Comparison of ENCODE assay signal across 19 cellular contexts in the genomic region with DNA sequence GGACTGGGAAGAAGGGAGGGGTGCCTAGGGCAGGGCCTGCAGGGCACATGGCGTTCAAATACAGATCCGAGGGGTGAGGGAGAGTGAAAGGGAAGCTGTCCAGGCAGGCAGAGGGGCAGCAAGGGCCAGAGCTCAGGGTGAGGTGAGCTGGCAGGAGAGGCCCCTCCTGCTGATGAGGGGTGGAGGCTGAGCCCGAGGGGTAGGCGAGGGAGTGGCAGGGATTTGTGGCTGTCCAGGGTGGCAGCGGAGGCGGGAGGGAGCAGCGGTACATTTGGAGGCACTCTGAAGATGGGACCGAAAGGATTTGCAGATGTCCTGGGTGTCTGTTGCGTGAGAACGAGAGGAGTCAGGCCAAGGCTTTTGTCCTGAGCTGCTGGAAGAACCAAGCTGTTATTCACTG. TPM values are rescaled to one million over a fixed set of nuclear protein-coding genes. Genes with fewer than 3 reads are reported as not detected.
DNase-seq lines count a peak whose midpoint lies in the region; ATAC-seq and TF ChIP-seq lines count a peak whose summit lies in the region.
"Had no signal": no experiment of that assay in that cellular context is flagged by ENCODE, and none has a peak within 500 bp of the region (broad histone marks: within the 10 kb centered on the region; RNA-seq: fewer than 3 reads in every experiment).

No MANE protein-coding gene starts in this region.

- 0 out of 2 replicates have a peak, but pooled peaks cover 2% of the 10 kb centered on the region for H3K4me1 Mint-ChIP-seq in WTC11
- H3K4me1 Mint-ChIP-seq: CD14-positive monocyte had no signal

- H3K4me1 ChIP-seq in HEK293 (ENCODE audit: control insufficient read depth, insufficient read depth, low read length) (peaks cover 14% of the 10 kb centered on the region), mesenchymal stem cell (ENCODE audit: control insufficient read depth, insufficient read depth, low read depth, low read length) (peaks cover 50% of the 10 kb centered on the region), spleen (no peaks in the 10 kb centered on the region)

- no peaks in the 10 kb centered on the region for H3K36me3 Mint-ChIP-seq in WTC11
- H3K36me3 Mint-ChIP-seq: CD14-positive monocyte had no signal

- TF ChIP-seq CTCF in HEK293 (tag by site-specific recombination; IDR thresholded peaks at IDR 0.05) (no peak), WTC11 (IDR thresholded peaks at IDR 0.05) (no peak), spleen (IDR thresholded peaks at IDR 0.05 in 8 of 11, conservative IDR thresholded peaks at IDR 0.05 in 3 of 11) (no peak)

- H3K4me3 ChIP-seq in HEK293 (ENCODE audit: low read depth, low read length) (no peak overlapping the region), mesenchymal stem cell (ENCODE audit: insufficient read depth in 1 of 2, low read depth in 1 of 2, low read length in 2 of 2) (no peak overlapping the region), spleen (no peak overlapping the region)

- DNase-seq in WTC11 (ENCODE audit: low spot score): no peak
- no peak for DNase-seq in mesenchymal stem cell
- peak; percentile 51 for DNase-seq in spleen
- DNase-seq in T-helper 2 cell: no peak
- DNase-seq in KBM-7: no peak
- DNase-seq: COR-L47, DMS153, EL, NCI-H1417 treated with DMSO at 0.1 percent for 48 hours, NCI-H2029, NCI-H2171 treated with DMSO at 0.1 percent for 48 hours, NCI-H446 treated with DMSO at 0.1 percent for 48 hours, PC-3 had no signal

- POLR2A ChIA-PET in HEK293 (lab: Yijun Ruan, JAX): no interaction called here
- POLR2A ChIA-PET in WTC11 (lab: Charles Lee): no interaction called here

- no peak overlapping the region for H2BK5ac ChIP-seq in mesenchymal stem cell (ENCODE audit: low read depth, low read length, poor library complexity, severe bottlenecking)

- intact Hi-C loops in spleen (cut with DNase I; ENCODE audit: low total_unique reads): no loop called here

- no peak overlapping the region for H3K4me3 Mint-ChIP-seq in WTC11
- H3K4me3 Mint-ChIP-seq: CD14-positive monocyte had no signal

- no peak overlapping the region for H2BK15ac ChIP-seq in mesenchymal stem cell (ENCODE audit: low read depth, poor library complexity, severe bottlenecking)

- no peak overlapping the region for H3K4me2 ChIP-seq in mesenchymal stem cell (ENCODE audit: low read length, poor library complexity, severe bottlenecking)

- H3K27me3 Mint-ChIP-seq in WTC11 (ENCODE audit: low read depth): no peaks in the 10 kb centered on the region; the same call in 1 of the 2 replicates

- 89% methylated on average over 10 of the region's 10 CpGs for WGBS in mesenchymal stem cell
- 85 to 90% (median 86%) methylated on average over 10 of the region's 10 CpGs for WGBS in spleen, 5 donors

- H3K27ac ChIP-seq in HEK293 (ENCODE audit: extremely low read depth, low read depth, low read length) (no peak overlapping the region; the same call in 1 of the 2 replicates), mesenchymal stem cell (ENCODE audit: low read length, poor library complexity, severe bottlenecking) (peak overlapping the region; percentile 1), spleen (no peak overlapping the region)
- H3K27ac ChIP-seq: HL-60 had no signal

- in situ Hi-C loops in KBM-7 (cut with MboI; ENCODE audit: low pct_unique_long_range_greater_than_20kb, low sequenced_read_pairs): no loop called here

- H2BK120ac ChIP-seq in mesenchymal stem cell (ENCODE audit: low read depth, low read length): no peak overlapping the region

- H3K27me3 ChIP-seq in mesenchymal stem cell (ENCODE audit: control insufficient read depth in 1 of 2, insufficient read depth in 1 of 2, low read length in 2 of 2) (peaks cover 0 to 22% of the 10 kb centered on the region in 2 experiments), spleen (replicated peaks in 1 of 7) (no peaks in the 10 kb centered on the region)

- H3K36me3 ChIP-seq in HEK293 (ENCODE audit: control insufficient read depth in 2 of 2, insufficient read depth in 1 of 2, low read length in 2 of 2) (no peaks in the 10 kb centered on the region), mesenchymal stem cell (ENCODE audit: control insufficient read depth in 1 of 2, insufficient read depth in 2 of 2, low read depth in 1 of 2, low read length in 2 of 2) (no peaks in the 10 kb centered on the region), spleen (no peaks in the 10 kb centered on the region)

- CTCF ChIA-PET in HEK293 (lab: Yijun Ruan, JAX): interaction anchor here (1.5 to 2.4 kb wide), 2 partner anchors 14 to 58 kb away, joined by 4 to 13 read pairs; no protein-coding TSS in a partner anchor
- CTCF ChIA-PET in WTC11 (lab: Charles Lee): interaction anchor here (0.6 to 5.2 kb wide), 6 partner anchors 9 to 99 kb away, joined by 3 to 28 read pairs (median 4); no protein-coding TSS in a partner anchor

- peaks cover 3% of the 10 kb centered on the region for H3K9me3 Mint-ChIP-seq in WTC11

- no peak overlapping the region for H3K9ac ChIP-seq in mesenchymal stem cell (ENCODE audit: low read length)

- no peak overlapping the region for H2AFZ ChIP-seq in mesenchymal stem cell (ENCODE audit: low read depth, low read length)

- no peak overlapping the region for H2BK12ac ChIP-seq in mesenchymal stem cell (ENCODE audit: low read length in 2 of 2)

- no peak for TF ChIP-seq POLR2A in spleen (IDR thresholded peaks at IDR 0.05)

- peak overlapping the region; percentile 10; the same call in 1 of the 2 replicates for H3K27ac Mint-ChIP-seq in WTC11
- H3K27ac Mint-ChIP-seq: CD14-positive monocyte had no signal

- no peak for ATAC-seq in WTC11
- no peak for ATAC-seq in GM19463 (IDR thresholded peaks at IDR 0.05; ENCODE audit: unreplicated experiment)
- no peak for ATAC-seq in GM19351 (IDR thresholded peaks at IDR 0.05; ENCODE audit: unreplicated experiment)
- ATAC-seq: PC-3 had no signal

- no peaks in the 10 kb centered on the region for H3K9me3 ChIP-seq in HEK293 (ENCODE audit: control insufficient read depth, insufficient read depth, low read depth, low read length)
- no peaks in the 10 kb centered on the region for H3K9me3 ChIP-seq in mesenchymal stem cell (ENCODE audit: control insufficient read depth, low read length)
- no peaks in the 10 kb centered on the region for H3K9me3 ChIP-seq in spleen

- H3K4ac ChIP-seq in mesenchymal stem cell (ENCODE audit: low read depth in 1 of 2, low read length in 2 of 2): no peak overlapping the region

- no peak overlapping the region for H4K91ac ChIP-seq in mesenchymal stem cell (ENCODE audit: low read length)

- H3K14ac ChIP-seq in mesenchymal stem cell (ENCODE audit: low read length in 2 of 2): no peak overlapping the region

- no peak overlapping the region for H4K8ac ChIP-seq in mesenchymal stem cell (ENCODE audit: low read length)

- no peak overlapping the region for H3K18ac ChIP-seq in mesenchymal stem cell (ENCODE audit: low read depth in 1 of 2, low read length in 2 of 2)

- H2AK5ac ChIP-seq in mesenchymal stem cell (ENCODE audit: low read length, severe bottlenecking): peak overlapping the region; percentile 65

- H3K79me1 ChIP-seq in mesenchymal stem cell (replicated peaks; ENCODE audit: low read length, poor library complexity, severe bottlenecking): no peaks in the 10 kb centered on the region

- H3K23ac ChIP-seq in mesenchymal stem cell (ENCODE audit: low read length in 2 of 2): no peak overlapping the region

TF ChIP-seq in HEK293, 187 proteins besides CTCF, POLR2A, EP300 and RAD21 (continues in another document):
- peak; percentile 83 for TF ChIP-seq KLF1 (tag by site-specific recombination; IDR thresholded peaks at IDR 0.05)
- no peak for TF ChIP-seq ZNF366 (tag by site-specific recombination; conservative IDR thresholded peaks at IDR 0.05)
- peak; percentile 23; the same call in 1 of the 2 replicates for TF ChIP-seq ZBTB20 (tag by site-specific recombination; IDR thresholded peaks at IDR 0.05)
- TF ChIP-seq ZNF677 (tag by site-specific recombination; IDR thresholded peaks at IDR 0.05): no peak
- no peak for TF ChIP-seq ZXDB (tag by site-specific recombination; IDR thresholded peaks at IDR 0.05)
- TF ChIP-seq ZNF335 (tag by site-specific recombination; conservative IDR thresholded peaks at IDR 0.05): peak; percentile 76
- no peak for TF ChIP-seq ZFP41 (tag by site-specific recombination; IDR thresholded peaks at IDR 0.05; ENCODE audit: borderline replicate concordance)

TF ChIP-seq in WTC11, 78 proteins besides CTCF, POLR2A, EP300 and RAD21 (continues in another document):
- no peak for TF ChIP-seq OVOL2 (CRISPR knock-in tag; IDR thresholded peaks at IDR 0.05; ENCODE audit: borderline replicate concordance)
- no peak for TF ChIP-seq ZNF121 (CRISPR knock-in tag; IDR thresholded peaks at IDR 0.05)
- no peak for TF ChIP-seq ESRRA (CRISPR knock-in tag; IDR thresholded peaks at IDR 0.05; ENCODE audit: borderline replicate concordance)
- TF ChIP-seq TCF7 (CRISPR knock-in tag; IDR thresholded peaks at IDR 0.05; ENCODE audit: low read depth): no peak
- TF ChIP-seq NR1H2 (CRISPR knock-in tag; IDR thresholded peaks at IDR 0.05): no peak
- TF ChIP-seq, protein P1, sequence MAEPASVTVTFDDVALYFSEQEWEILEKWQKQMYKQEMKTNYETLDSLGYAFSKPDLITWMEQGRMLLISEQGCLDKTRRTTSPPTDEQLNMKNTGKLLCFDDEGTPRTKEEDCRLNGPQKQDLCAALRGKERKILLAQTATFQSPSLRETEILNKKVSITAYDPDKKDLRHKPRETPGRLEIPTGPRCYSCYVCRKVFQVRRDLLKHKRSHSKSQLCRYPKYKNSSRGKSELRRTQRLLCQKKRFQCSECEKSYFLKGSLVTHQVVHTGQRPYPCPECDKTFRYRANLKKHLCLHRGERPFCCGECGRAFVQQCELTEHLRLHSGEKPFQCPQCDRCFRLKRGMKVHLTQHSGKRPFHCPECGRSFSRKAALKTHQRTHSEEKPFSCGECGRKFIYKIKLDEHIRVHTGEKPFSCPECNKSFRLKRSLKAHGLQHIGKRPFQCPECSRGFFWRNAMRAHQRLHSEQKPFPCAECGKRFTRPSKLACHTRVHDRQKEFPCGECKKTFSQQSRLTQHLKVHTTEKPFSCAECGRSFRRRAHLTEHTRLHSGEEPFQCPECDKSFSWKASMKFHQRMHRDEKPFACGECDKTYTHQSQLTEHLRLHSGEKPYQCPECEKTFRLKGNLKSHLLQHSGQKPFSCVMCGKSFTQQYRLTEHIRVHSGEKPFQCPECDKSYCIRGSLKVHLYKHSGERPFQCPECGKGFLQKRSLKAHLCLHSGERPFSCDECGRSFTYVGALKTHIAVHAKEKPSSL (CRISPR knock-in tag; conservative IDR thresholded peaks at IDR 0.05): no peak
- no peak for TF ChIP-seq GTF2I (CRISPR knock-in tag; conservative IDR thresholded peaks at IDR 0.05)
- TF ChIP-seq ZNF317 (CRISPR knock-in tag; IDR thresholded peaks at IDR 0.05; ENCODE audit: borderline replicate concordance, low read depth): no peak

RNA-seq across cellular contexts. Expression of a gene that starts 33.8 kb away (rescaled TPM):
- total RNA-seq in WTC11 (2021) (2.1 to 3.3 TPM (median 3.1 TPM) in 3 replicates), spleen (1 to 10 TPM; 2.6 to 5.2 (median 4.2) TPM)
- 0.18 TPM for polyA plus RNA-seq in mesenchymal stem cell (2013, experiment 1 of 2)
- 0.05 TPM for polyA plus RNA-seq in mesenchymal stem cell (2013, experiment 2 of 2)
- 1 to 10 TPM in 1 of 3 donors, under 1 TPM in 2; 0.59 to 1.8 (median 0.85) TPM for polyA plus RNA-seq in spleen
- polyA plus RNA-seq: CD14-positive monocyte had no signal

RNA-seq across cellular contexts. Expression of a gene that starts 56.7 kb away (rescaled TPM):
- total RNA-seq in WTC11 (2021): 7.9 to 11.8 TPM (median 8.3 TPM) in 3 replicates
- 0.18 TPM for polyA plus RNA-seq in mesenchymal stem cell (2013, experiment 1 of 2)
- 0.05 TPM for polyA plus RNA-seq in mesenchymal stem cell (2013, experiment 2 of 2)
- 1 to 10 TPM in 6 of 7 donors, under 1 TPM in 1; 0.50 to 4.9 (median 2.7) TPM for total RNA-seq in spleen
- polyA plus RNA-seq in spleen: under 1 TPM; 0.21 to 0.74 (median 0.52) TPM
- total RNA-seq: SK-MEL-5 had no signal
- polyA plus RNA-seq: CD14-positive monocyte had no signal
